30 cellular contexts compared by ENCODE assay signal in genomic region chr11:120994460-120994859, GRCh38.
"Had no signal": no experiment of that assay in that cellular context is flagged by ENCODE, and none has a peak within 500 bp of the region (broad histone marks: within the 10 kb centered on the region; RNA-seq: fewer than 3 reads in every experiment).

No MANE protein-coding gene starts in this region.

- ATAC-seq: activated CD8-positive, alpha-beta T cell treated with anti-CD3 and anti-CD28 coated beads for 36 hours; activated T-cell treated with anti-CD3 and anti-CD28 coated beads, Interleukin-2, amount 50 U/mL, for 72 hours; Right ventricle myocardium inferior had no signal

- H3K4me3 Mint-ChIP-seq: activated CD4-positive, alpha-beta T cell treated with anti-CD3 and anti-CD28 coated beads, Interleukin-2, amount 10 ng/mL, durations not matched to agents 24 days and 14 days; activated CD8-positive, alpha-beta T cell treated with anti-CD3 and anti-CD28 coated beads for 36 hours; activated naive CD4-positive, alpha-beta T cell treated with anti-CD3 and anti-CD28 coated beads, Interleukin-2, amount 50 U/mL, for 24 hours; activated T-cell treated with anti-CD3 and anti-CD28 coated beads, Interleukin-2, amount 50 U/mL, for 72 hours; brain had no signal

- DNase-seq: activated CD4-positive, alpha-beta T cell treated with anti-CD3 and anti-CD28 coated beads, Interleukin-2, amount 10 ng/mL, durations not matched to agents 24 days and 14 days; activated CD4-positive, alpha-beta T cell treated with anti-CD3 and anti-CD28 coated beads, Interleukin-2, amount 50 U/mL, for 4 hours; activated CD8-positive, alpha-beta T cell treated with anti-CD3 and anti-CD28 coated beads for 36 hours; activated gamma-delta T cell; activated naive CD4-positive, alpha-beta T cell treated with Interleukin-2 at 50 U/mL for 16 hours; activated T-cell treated with anti-CD3 and anti-CD28 coated beads, Interleukin-2, amount 50 U/mL, for 1 hour; activated T-cell treated with anti-CD3 and anti-CD28 coated beads, Interleukin-2, amount 50 U/mL, for 72 hours; anterior cingulate cortex; caudate nucleus; cerebellar nuclear complex; NCI-H1105; NCI-H1436; NCI-H1694; NCI-H1930; NCI-H2081 treated with DMSO at 0.1 percent for 48 hours; NCI-H510A; NCI-H526; NCI-H748 treated with DMSO at 0.1 percent for 48 hours; NK-92 treated with Interleukin-12 subunit alpha and Interleukin-12 subunit beta, amount 100 ng/mL, for 24 hours; SIG-M5; T1000 had no signal

- H3K36me3 Mint-ChIP-seq: activated naive CD4-positive, alpha-beta T cell treated with anti-CD3 and anti-CD28 coated beads, Interleukin-2, amount 50 U/mL, for 24 hours; brain had no signal

- H3K27ac ChIP-seq: KMS-11, PC-9, RWPE1 had no signal

- H3K4me2 ChIP-seq: KMS-11, PC-9 had no signal

- H3K9me3 Mint-ChIP-seq: activated CD4-positive, alpha-beta T cell treated with anti-CD3 and anti-CD28 coated beads, Interleukin-2, amount 10 ng/mL, durations not matched to agents 24 days and 14 days; activated CD8-positive, alpha-beta T cell treated with anti-CD3 and anti-CD28 coated beads for 36 hours; activated naive CD4-positive, alpha-beta T cell treated with anti-CD3 and anti-CD28 coated beads, Interleukin-2, amount 50 U/mL, for 24 hours; activated T-cell treated with anti-CD3 and anti-CD28 coated beads, Interleukin-2, amount 50 U/mL, for 72 hours; activated T-helper 2 cell treated with anti-CD3 and anti-CD28 coated beads, Interferon-gamma antibody, Interleukin-2, Interleukin-4, amounts not matched to agents 10 μg/mL and 5 μg/mL and 100 μg/mL, durations not matched to agents 14 hours and 24 hours and 36 hours; brain had no signal

- H3K4me3 ChIP-seq: PC-9 had no signal

- FAIRE-seq: bronchial epithelial cell, RCC 7860 had no signal

- H3K27ac Mint-ChIP-seq: activated CD4-positive, alpha-beta T cell treated with anti-CD3 and anti-CD28 coated beads, Interleukin-2, amount 10 ng/mL, durations not matched to agents 24 days and 14 days; activated CD8-positive, alpha-beta T cell treated with anti-CD3 and anti-CD28 coated beads for 36 hours; activated naive CD4-positive, alpha-beta T cell treated with anti-CD3 and anti-CD28 coated beads, Interleukin-2, amount 50 U/mL, for 24 hours; activated T-cell treated with anti-CD3 and anti-CD28 coated beads, Interleukin-2, amount 50 U/mL, for 72 hours; activated T-helper 2 cell treated with anti-CD3 and anti-CD28 coated beads, Interferon-gamma antibody, Interleukin-2, Interleukin-4, amounts not matched to agents 10 μg/mL and 5 μg/mL and 100 μg/mL, durations not matched to agents 14 hours and 24 hours and 36 hours; brain had no signal

- H3K4me1 Mint-ChIP-seq: activated naive CD4-positive, alpha-beta T cell treated with anti-CD3 and anti-CD28 coated beads, Interleukin-2, amount 50 U/mL, for 24 hours had no signal

- H2AFZ ChIP-seq: PC-9 had no signal

- H3K9ac ChIP-seq: KMS-11 had no signal

- H3K27me3 Mint-ChIP-seq: activated naive CD4-positive, alpha-beta T cell treated with anti-CD3 and anti-CD28 coated beads, Interleukin-2, amount 50 U/mL, for 24 hours had no signal
